8 cellular contexts compared by ENCODE assay signal in genomic region chr17:8190506-8190905, GRCh38. TPM values are rescaled to one million over a fixed set of nuclear protein-coding genes. Genes with fewer than 3 reads are reported as not detected.
DNase-seq lines count a peak whose midpoint lies in the region; ATAC-seq and TF ChIP-seq lines count a peak whose summit lies in the region.

No MANE protein-coding gene starts in this region.

- H3K9me3 Mint-ChIP-seq in activated CD4-positive, alpha-beta T cell treated with anti-CD3 and anti-CD28 coated beads, Interleukin-2, amount 10 ng/mL, durations not matched to agents 24 days and 14 days: no peaks in the 10 kb centered on the region
- no peaks in the 10 kb centered on the region for H3K9me3 Mint-ChIP-seq in activated T-helper 1 cell treated with anti-CD3 and anti-CD28 coated beads, Interleukin-12 subunit alpha, Interleukin-12 subunit beta, Interleukin-2, Interleukin-4 antibody, amounts not matched to agents 30 ng/mL and 10 ng/mL and 1 ng/mL, durations not matched to agents 14 hours and 24 hours and 36 hours
- H3K9me3 Mint-ChIP-seq in Calu3 (ENCODE audit: low read depth, unreplicated experiment): no peaks in the 10 kb centered on the region

- peak overlapping the region; percentile 92 for H3K27ac Mint-ChIP-seq in activated CD4-positive, alpha-beta T cell treated with anti-CD3 and anti-CD28 coated beads, Interleukin-2, amount 10 ng/mL, durations not matched to agents 24 days and 14 days
- peak overlapping the region; percentile 84 for H3K27ac Mint-ChIP-seq in activated T-helper 1 cell treated with anti-CD3 and anti-CD28 coated beads, Interleukin-12 subunit alpha, Interleukin-12 subunit beta, Interleukin-2, Interleukin-4 antibody, amounts not matched to agents 30 ng/mL and 10 ng/mL and 1 ng/mL, durations not matched to agents 14 hours and 24 hours and 36 hours
- no peak overlapping the region for H3K27ac Mint-ChIP-seq in Calu3 (ENCODE audit: unreplicated experiment)

- ATAC-seq in HG03354 (IDR thresholded peaks at IDR 0.05; ENCODE audit: poor library complexity, severe bottlenecking, unreplicated experiment): no peak

- no peaks in the 10 kb centered on the region for H3K27me3 Mint-ChIP-seq in activated CD4-positive, alpha-beta T cell treated with anti-CD3 and anti-CD28 coated beads, Interleukin-2, amount 10 ng/mL, durations not matched to agents 24 days and 14 days
- H3K27me3 Mint-ChIP-seq in activated T-helper 1 cell treated with anti-CD3 and anti-CD28 coated beads, Interleukin-12 subunit alpha, Interleukin-12 subunit beta, Interleukin-2, Interleukin-4 antibody, amounts not matched to agents 30 ng/mL and 10 ng/mL and 1 ng/mL, durations not matched to agents 14 hours and 24 hours and 36 hours (ENCODE audit: insufficient read depth): no peaks in the 10 kb centered on the region
- no peaks in the 10 kb centered on the region for H3K27me3 Mint-ChIP-seq in Calu3 (ENCODE audit: unreplicated experiment)

- H3K9ac ChIP-seq in iPS-18a (ENCODE audit: low read length): no peak overlapping the region

- H3K4me3 ChIP-seq in iPS-18a (ENCODE audit: low read length): peak overlapping the region; percentile 69

- no peak for DNase-seq in activated CD4-positive, alpha-beta T cell treated with anti-CD3 and anti-CD28 coated beads, Interleukin-2, amount 10 ng/mL, durations not matched to agents 24 days and 14 days
- DNase-seq in activated CD4-positive, alpha-beta T cell treated with anti-CD3 and anti-CD28 coated beads for 4 hours: no peak
- DNase-seq in activated T-helper 1 cell treated with anti-CD3 and anti-CD28 coated beads, Interleukin-12 subunit alpha, Interleukin-12 subunit beta, Interleukin-2, Interleukin-4 antibody, amounts not matched to agents 30 ng/mL and 10 ng/mL and 1 ng/mL, durations not matched to agents 14 hours and 24 hours and 36 hours (ENCODE audit: low spot score): no peak
- no peak for DNase-seq in Calu3
- DNase-seq in HK-2 (ENCODE audit: unreplicated experiment): no peak

- no peaks in the 10 kb centered on the region for H3K36me3 ChIP-seq in iPS-18a (ENCODE audit: control insufficient read depth, low read depth, low read length)

- intact Hi-C loops in activated CD4-positive, alpha-beta T cell treated with anti-CD3 and anti-CD28 coated beads, Interleukin-2, amount 10 ng/mL, durations not matched to agents 24 days and 14 days (cut with micrococcal nuclease): no loop called here
- intact Hi-C loops in activated T-helper 1 cell treated with anti-CD3 and anti-CD28 coated beads, Interleukin-12 subunit alpha, Interleukin-12 subunit beta, Interleukin-2, Interleukin-4 antibody, amounts not matched to agents 30 ng/mL and 10 ng/mL and 1 ng/mL, durations not matched to agents 14 hours and 24 hours and 36 hours (cut with micrococcal nuclease): loop anchor here (2.0 kb wide), 1 partner anchor 98 kb away; the partner anchor contains the start of gene RANGRF
- intact Hi-C loops in Calu3 (cut with micrococcal nuclease; ENCODE audit: unreplicated experiment): no loop called here

- no TSS peak for BruUV-seq in Calu3 (replicated peaks; lab: Mats Ljungman, UMichigan)

- H3K36me3 Mint-ChIP-seq in activated CD4-positive, alpha-beta T cell treated with anti-CD3 and anti-CD28 coated beads, Interleukin-2, amount 10 ng/mL, durations not matched to agents 24 days and 14 days (ENCODE audit: low read depth): no peaks in the 10 kb centered on the region
- no peaks in the 10 kb centered on the region for H3K36me3 Mint-ChIP-seq in activated T-helper 1 cell treated with anti-CD3 and anti-CD28 coated beads, Interleukin-12 subunit alpha, Interleukin-12 subunit beta, Interleukin-2, Interleukin-4 antibody, amounts not matched to agents 30 ng/mL and 10 ng/mL and 1 ng/mL, durations not matched to agents 14 hours and 24 hours and 36 hours (ENCODE audit: low read depth)
- peaks cover 21% of the 10 kb centered on the region for H3K36me3 Mint-ChIP-seq in Calu3 (ENCODE audit: insufficient read depth, unreplicated experiment)

- H3K4me3 Mint-ChIP-seq in activated CD4-positive, alpha-beta T cell treated with anti-CD3 and anti-CD28 coated beads, Interleukin-2, amount 10 ng/mL, durations not matched to agents 24 days and 14 days: no peak overlapping the region
- no peak overlapping the region for H3K4me3 Mint-ChIP-seq in activated T-helper 1 cell treated with anti-CD3 and anti-CD28 coated beads, Interleukin-12 subunit alpha, Interleukin-12 subunit beta, Interleukin-2, Interleukin-4 antibody, amounts not matched to agents 30 ng/mL and 10 ng/mL and 1 ng/mL, durations not matched to agents 14 hours and 24 hours and 36 hours
- H3K4me3 Mint-ChIP-seq in Calu3 (ENCODE audit: low read depth, unreplicated experiment): no peak overlapping the region

- no peak for TF ChIP-seq CTCF in Calu3 (IDR thresholded peaks at IDR 0.05; ENCODE audit: unreplicated experiment)

- H3K4me1 ChIP-seq in iPS-18a (ENCODE audit: control insufficient read depth, low read depth, low read length): peaks cover 16% of the 10 kb centered on the region

- H3K9me3 ChIP-seq in iPS-18a (ENCODE audit: control insufficient read depth, low read depth, low read length): no peaks in the 10 kb centered on the region

- H3K27ac ChIP-seq in iPS-18a (ENCODE audit: low read length) (no peak overlapping the region), temporal lobe (ENCODE audit: low read depth, low read length) (peak overlapping the region; percentile 85)

- peaks cover 12% of the 10 kb centered on the region for H3K4me1 Mint-ChIP-seq in activated CD4-positive, alpha-beta T cell treated with anti-CD3 and anti-CD28 coated beads, Interleukin-2, amount 10 ng/mL, durations not matched to agents 24 days and 14 days
- peaks cover 11% of the 10 kb centered on the region for H3K4me1 Mint-ChIP-seq in activated T-helper 1 cell treated with anti-CD3 and anti-CD28 coated beads, Interleukin-12 subunit alpha, Interleukin-12 subunit beta, Interleukin-2, Interleukin-4 antibody, amounts not matched to agents 30 ng/mL and 10 ng/mL and 1 ng/mL, durations not matched to agents 14 hours and 24 hours and 36 hours (ENCODE audit: low read depth)
- H3K4me1 Mint-ChIP-seq in Calu3 (ENCODE audit: low read depth, unreplicated experiment): no peaks in the 10 kb centered on the region

- CTCF ChIA-PET in Calu3 (lab: Charles Lee): interaction anchor here (0.6 to 0.9 kb wide), 5 partner anchors 20 to 72 kb away, joined by 3 to 4 read pairs (median 3); partner anchors contain the start of gene AURKB

- H3K27me3 ChIP-seq in iPS-18a (ENCODE audit: control insufficient read depth, insufficient read depth, low read length): peaks cover 19% of the 10 kb centered on the region

RNA-seq across cellular contexts. Expression of gene BORCS6, which starts 0.5 kb away (rescaled TPM):
- total RNA-seq in activated CD4-positive, alpha-beta T cell treated with anti-CD3 and anti-CD28 coated beads, Interleukin-2, amount 10 ng/mL, durations not matched to agents 24 days and 14 days: 4.7 and 5.7 TPM in 2 replicates
- 6.3 and 6.7 TPM in 2 replicates for total RNA-seq in activated T-helper 1 cell treated with anti-CD3 and anti-CD28 coated beads, Interleukin-12 subunit alpha, Interleukin-12 subunit beta, Interleukin-2, Interleukin-4 antibody, amounts not matched to agents 30 ng/mL and 10 ng/mL and 1 ng/mL, durations not matched to agents 14 hours and 24 hours and 36 hours
- total RNA-seq in temporal lobe (4.2 TPM), Calu3 (2022) (3.7 and 3.9 TPM in 2 replicates)

RNA-seq across cellular contexts. Expression of gene TMEM107, which starts 14.3 kb away (rescaled TPM):
- 20.9 and 21.4 TPM in 2 replicates for total RNA-seq in activated CD4-positive, alpha-beta T cell treated with anti-CD3 and anti-CD28 coated beads, Interleukin-2, amount 10 ng/mL, durations not matched to agents 24 days and 14 days
- total RNA-seq in activated T-helper 1 cell treated with anti-CD3 and anti-CD28 coated beads, Interleukin-12 subunit alpha, Interleukin-12 subunit beta, Interleukin-2, Interleukin-4 antibody, amounts not matched to agents 30 ng/mL and 10 ng/mL and 1 ng/mL, durations not matched to agents 14 hours and 24 hours and 36 hours: 19.3 and 20.8 TPM in 2 replicates
- total RNA-seq in temporal lobe (11.6 TPM), Calu3 (2022) (12.2 and 13.5 TPM in 2 replicates)

RNA-seq across cellular contexts. Expression of gene AURKB, which starts 19.9 kb away (rescaled TPM):
- 92.3 and 101 TPM in 2 replicates for total RNA-seq in activated CD4-positive, alpha-beta T cell treated with anti-CD3 and anti-CD28 coated beads, Interleukin-2, amount 10 ng/mL, durations not matched to agents 24 days and 14 days
- total RNA-seq in activated T-helper 1 cell treated with anti-CD3 and anti-CD28 coated beads, Interleukin-12 subunit alpha, Interleukin-12 subunit beta, Interleukin-2, Interleukin-4 antibody, amounts not matched to agents 30 ng/mL and 10 ng/mL and 1 ng/mL, durations not matched to agents 14 hours and 24 hours and 36 hours: 82.2 and 88.7 TPM in 2 replicates
- total RNA-seq in temporal lobe (1.5 TPM), Calu3 (2022) (66.8 and 78.9 TPM in 2 replicates)

RNA-seq across cellular contexts. Expression of gene VAMP2, which starts 27.8 kb away (rescaled TPM):
- 45.1 and 49.6 TPM in 2 replicates for total RNA-seq in activated CD4-positive, alpha-beta T cell treated with anti-CD3 and anti-CD28 coated beads, Interleukin-2, amount 10 ng/mL, durations not matched to agents 24 days and 14 days
- 54.7 and 55.9 TPM in 2 replicates for total RNA-seq in activated T-helper 1 cell treated with anti-CD3 and anti-CD28 coated beads, Interleukin-12 subunit alpha, Interleukin-12 subunit beta, Interleukin-2, Interleukin-4 antibody, amounts not matched to agents 30 ng/mL and 10 ng/mL and 1 ng/mL, durations not matched to agents 14 hours and 24 hours and 36 hours
- total RNA-seq in temporal lobe (62.2 TPM), Calu3 (2022) (18.1 and 22.1 TPM in 2 replicates)

RNA-seq across cellular contexts. Expression of gene PER1, which starts 38.3 kb away (rescaled TPM):
- 39.4 and 41.7 TPM in 2 replicates for total RNA-seq in activated CD4-positive, alpha-beta T cell treated with anti-CD3 and anti-CD28 coated beads, Interleukin-2, amount 10 ng/mL, durations not matched to agents 24 days and 14 days
- 36.9 and 37.4 TPM in 2 replicates for total RNA-seq in activated T-helper 1 cell treated with anti-CD3 and anti-CD28 coated beads, Interleukin-12 subunit alpha, Interleukin-12 subunit beta, Interleukin-2, Interleukin-4 antibody, amounts not matched to agents 30 ng/mL and 10 ng/mL and 1 ng/mL, durations not matched to agents 14 hours and 24 hours and 36 hours
- total RNA-seq in temporal lobe (15.5 TPM), Calu3 (2022) (16.1 and 17.0 TPM in 2 replicates)

Comparison
In these comparisons a context has a peak if more than half of its experiments do, and no peak if none do; other contexts are left out.
1. RNA of gene AURKB, which starts 19.9 kb away (total RNA-seq): 92.3 to 101 TPM in activated CD4-positive, alpha-beta T cell treated with anti-CD3 and anti-CD28 coated beads, Interleukin-2, amount 10 ng/mL, durations not matched to agents 24 days and 14 days, 82.2 to 88.7 TPM in activated T-helper 1 cell treated with anti-CD3 and anti-CD28 coated beads, Interleukin-12 subunit alpha, Interleukin-12 subunit beta, Interleukin-2, Interleukin-4 antibody, amounts not matched to agents 30 ng/mL and 10 ng/mL and 1 ng/mL, durations not matched to agents 14 hours and 24 hours and 36 hours and 66.8 to 78.9 TPM in Calu3; 1.5 TPM in temporal lobe (single experiment); every median in the first group is over 10 times any median in the second.